20 cellular contexts compared by ENCODE assay signal in genomic region chr3:115787818-115788217, GRCh38.
"Had no signal": no experiment of that assay in that cellular context is flagged by ENCODE, and none has a peak within 500 bp of the region (broad histone marks: within the 10 kb centered on the region; RNA-seq: fewer than 3 reads in every experiment).

No MANE protein-coding gene starts in this region.

- H3K4me3 ChIP-seq: esophagus muscularis mucosa, hepatocyte, lower lobe of right lung, tibial nerve had no signal

- H3K27ac ChIP-seq: esophagus muscularis mucosa, hepatocyte, lower lobe of right lung, tibial nerve, VCaP had no signal

- ATAC-seq: left colon, lower lobe of right lung, T-helper 17 cell had no signal

- H3K36me3 ChIP-seq: esophagus muscularis mucosa, lower lobe of right lung, tibial nerve had no signal

- H3K36me3 Mint-ChIP-seq: mesothelial cell of epicardium had no signal

- H3K27me3 Mint-ChIP-seq: T-helper 17 cell had no signal

- H2AFZ ChIP-seq: hepatocyte had no signal

- H3K27ac Mint-ChIP-seq: mesothelial cell of epicardium; nephron progenitor cell; progenitor cell of endocrine pancreas; stimulated activated naive CD8-positive, alpha-beta T cell treated with anti-CD3 and anti-CD28 coated beads, Interleukin-15, Interleukin-2, amounts not matched to agents 100 ng/mL and 50 ng/mL, for 24 hours had no signal

- H3K9me3 ChIP-seq: esophagus muscularis mucosa, lower lobe of right lung, tibial nerve had no signal

- H3K9me3 Mint-ChIP-seq: mesothelial cell of epicardium; nephron progenitor cell; stimulated activated naive CD8-positive, alpha-beta T cell treated with anti-CD3 and anti-CD28 coated beads, Interleukin-15, Interleukin-2, amounts not matched to agents 100 ng/mL and 50 ng/mL, for 24 hours had no signal

- H3K4me2 ChIP-seq: hepatocyte had no signal

- H3K79me2 ChIP-seq: hepatocyte had no signal

- H3K27me3 ChIP-seq: esophagus muscularis mucosa, hepatocyte, tibial nerve had no signal

- DNase-seq: activated CD4-positive, alpha-beta T cell treated with anti-CD3 and anti-CD28 coated beads, Interleukin-2, amount 50 U/mL, for 1 hour; activated CD4-positive, CD25-positive, alpha-beta regulatory T cell treated with anti-CD3 and anti-CD28 coated beads, Interleukin-2, amount 50 U/mL, for 72 hours; activated CD8-positive, alpha-beta memory T cell treated with anti-CD3 and anti-CD28 coated beads, Interleukin-2, amount 50 U/mL, for 4 hours; activated effector memory CD4-positive, alpha-beta T cell treated with Interleukin-2 at 50 U/mL for 16 hours; activated naive CD4-positive, alpha-beta T cell treated with anti-CD3 and anti-CD28 coated beads, Interleukin-2, amount 50 U/mL, for 16 hours; activated T-cell treated with anti-CD3 and anti-CD28 coated beads, Interleukin-2, amount 50 U/mL, for 48 hours; aorta; effector CD4-positive, alpha-beta T cell; left colon; lower lobe of right lung; nephron progenitor cell; occipital lobe; T-helper 17 cell had no signal

- H3K4me3 Mint-ChIP-seq: mesothelial cell of epicardium; nephron progenitor cell; stimulated activated naive CD8-positive, alpha-beta T cell treated with anti-CD3 and anti-CD28 coated beads, Interleukin-15, Interleukin-2, amounts not matched to agents 100 ng/mL and 50 ng/mL, for 24 hours; T-helper 17 cell had no signal
